12 cellular contexts compared by ENCODE assay signal in genomic region chr14:90871605-90872233, GRCh38. TPM values are rescaled to one million over a fixed set of nuclear protein-coding genes. Genes with fewer than 3 reads are reported as not detected.
A peak's percentile ranks its signal among the peaks of the same experiment; 100 is the strongest.
DNase-seq lines count a peak whose midpoint lies in the region; ATAC-seq, FAIRE-seq and TF ChIP-seq lines count a peak whose summit lies in the region.
"Had no signal": no experiment of that assay in that cellular context is flagged by ENCODE, and none has a peak within 500 bp of the region (broad histone marks: within the 10 kb centered on the region; RNA-seq: fewer than 3 reads in every experiment).

No MANE protein-coding gene starts in this region.

- no peak overlapping the region for H3K27ac ChIP-seq in astrocyte (ENCODE audit: low read depth, low read length)
- H3K27ac ChIP-seq in keratinocyte (ENCODE audit: control insufficient read depth, insufficient read depth, low read length), result peak overlapping the region; percentile 32
- H3K27ac ChIP-seq in upper lobe of left lung, result no peak overlapping the region

- dilution Hi-C loops in keratinocyte (cut with MboI; ENCODE audit: extremely low pct_ligation_motif_present, low sequenced_read_pairs), result no loop called here

- no peaks in the 10 kb centered on the region for H3K36me3 ChIP-seq in astrocyte (ENCODE audit: insufficient read depth, low read length)
- H3K36me3 ChIP-seq in keratinocyte (ENCODE audit: control insufficient read depth in 2 of 2, extremely low read depth in 1 of 2, insufficient read depth in 2 of 2, low read length in 2 of 2), result no peaks in the 10 kb centered on the region
- peaks cover 0 to 15% (median 1%) of the 10 kb centered on the region in 4 donors for H3K36me3 ChIP-seq in upper lobe of left lung

- H3K79me2 ChIP-seq in astrocyte (ENCODE audit: insufficient read depth, low read length) (no peaks in the 10 kb centered on the region), keratinocyte (ENCODE audit: control insufficient read depth, insufficient read depth, low read length) (no peaks in the 10 kb centered on the region)

- ATAC-seq in upper lobe of left lung (ENCODE audit: low FRiP score in 2 of 2) (no peak), HG03378 (IDR thresholded peaks at IDR 0.05; ENCODE audit: unreplicated experiment) (no peak), GM18909 (IDR thresholded peaks at IDR 0.05; ENCODE audit: poor library complexity, unreplicated experiment) (no peak)
- ATAC-seq: sciatic nerve had no signal

- H3K9me3 ChIP-seq in astrocyte (ENCODE audit: insufficient read depth, low read depth, low read length) (no peaks in the 10 kb centered on the region), keratinocyte (ENCODE audit: control insufficient read depth, low read depth, low read length) (no peaks in the 10 kb centered on the region), upper lobe of left lung (no peaks in the 10 kb centered on the region)

- H3K27me3 Mint-ChIP-seq in astrocyte (ENCODE audit: low read depth, unreplicated experiment) (no peaks in the 10 kb centered on the region), progenitor cell of endocrine pancreas (no peaks in the 10 kb centered on the region)

- H3K36me3 Mint-ChIP-seq in astrocyte (ENCODE audit: low read depth, unreplicated experiment), result no peaks in the 10 kb centered on the region
- peaks cover 5% of the 10 kb centered on the region for H3K36me3 Mint-ChIP-seq in progenitor cell of endocrine pancreas (ENCODE audit: insufficient read depth)

- no peak for FAIRE-seq in astrocyte (lab: Jason Lieb, UNC)
- peak; percentile 91 for FAIRE-seq in keratinocyte (lab: Jason Lieb, UNC)
- FAIRE-seq: frontal cortex, GM12892 had no signal

- TF ChIP-seq CTCF in astrocyte (IDR thresholded peaks at IDR 0.05; ENCODE audit: insufficient read depth, low read depth, low read length) (no peak), keratinocyte (optimal IDR thresholded peaks at IDR 0.05 in 1 of 3, IDR thresholded peaks at IDR 0.05 in 1 of 3, conservative IDR thresholded peaks at IDR 0.05 in 1 of 3; ENCODE audit: extremely low read depth in 1 of 3, insufficient read depth in 2 of 3, low read length in 3 of 3) (no peak), upper lobe of left lung (IDR thresholded peaks at IDR 0.05) (no peak), progenitor cell of endocrine pancreas (IDR thresholded peaks at IDR 0.05; ENCODE audit: unreplicated experiment) (no peak)

- peaks cover 10% of the 10 kb centered on the region for H3K4me1 Mint-ChIP-seq in astrocyte (ENCODE audit: low read depth, unreplicated experiment)
- no peaks in the 10 kb centered on the region for H3K4me1 Mint-ChIP-seq in progenitor cell of endocrine pancreas (ENCODE audit: low read depth)

- TF ChIP-seq POLR2A in upper lobe of left lung (IDR thresholded peaks at IDR 0.05), result no peak

- H3K9me1 ChIP-seq in keratinocyte (ENCODE audit: control insufficient read depth, extremely low read depth, insufficient read depth, low read length), result no peaks in the 10 kb centered on the region

- WGBS in upper lobe of left lung, 2 donors, result 93 to 94% methylated on average over 9 of the region's 9 CpGs

- H3K4me2 ChIP-seq in astrocyte (ENCODE audit: low read length) (peak overlapping the region; percentile 37), keratinocyte (ENCODE audit: control insufficient read depth, extremely low read depth, insufficient read depth, low read depth, low read length) (peak overlapping the region; percentile 79)

- H3K27me3 ChIP-seq in astrocyte (ENCODE audit: insufficient read depth, low read length) (no peaks in the 10 kb centered on the region), keratinocyte (ENCODE audit: control insufficient read depth, extremely low read depth, insufficient read depth, low read length) (no peaks in the 10 kb centered on the region), upper lobe of left lung (no peaks in the 10 kb centered on the region)

- no peak for TF ChIP-seq EP300 in upper lobe of left lung (IDR thresholded peaks at IDR 0.05)

- no peak overlapping the region for H3K4me3 ChIP-seq in astrocyte (ENCODE audit: insufficient read depth, low read depth, low read length)
- H3K4me3 ChIP-seq in keratinocyte (ENCODE audit: control insufficient read depth in 2 of 3, extremely low read depth in 1 of 3, insufficient read depth in 2 of 3, low read depth in 1 of 3, low read length in 3 of 3), result no peak overlapping the region
- no peak overlapping the region for H3K4me3 ChIP-seq in upper lobe of left lung

- DNase-seq in COLO829 (ENCODE audit: low spot score), result peak; percentile 66
- DNase-seq in HT1080 (ENCODE audit: low read depth), result peak; percentile 70
- DNase-seq in astrocyte (ENCODE audit: low read depth), result peak; percentile 79
- DNase-seq in keratinocyte (ENCODE audit: low read depth, low spot score), result peak; percentile 60
- DNase-seq in upper lobe of left lung, result no peak
- DNase-seq in progenitor cell of endocrine pancreas (ENCODE audit: low spot score, unreplicated experiment), result no peak
- DNase-seq: anterior cingulate cortex had no signal

- no peaks in the 10 kb centered on the region for H4K20me1 ChIP-seq in astrocyte (ENCODE audit: insufficient read depth, low read length)
- H4K20me1 ChIP-seq in keratinocyte (ENCODE audit: control insufficient read depth, extremely low read depth, insufficient read depth, low read length), result no peaks in the 10 kb centered on the region

- H3K27ac Mint-ChIP-seq in astrocyte (ENCODE audit: unreplicated experiment) (peak overlapping the region; percentile 42), progenitor cell of endocrine pancreas (no peak overlapping the region)

- H3K4me3 Mint-ChIP-seq in astrocyte (ENCODE audit: unreplicated experiment) (no peak overlapping the region), progenitor cell of endocrine pancreas (ENCODE audit: low read depth) (no peak overlapping the region)

- H3K9me3 Mint-ChIP-seq in astrocyte (ENCODE audit: unreplicated experiment) (no peaks in the 10 kb centered on the region), progenitor cell of endocrine pancreas (ENCODE audit: low read depth) (no peaks in the 10 kb centered on the region)

- H2AFZ ChIP-seq in astrocyte (ENCODE audit: low read depth, low read length), result no peak overlapping the region
- H2AFZ ChIP-seq in keratinocyte (ENCODE audit: control insufficient read depth, low read length), result no peak overlapping the region

- H3K4me1 ChIP-seq in astrocyte (ENCODE audit: insufficient read depth, low read length), result peaks cover 6% of the 10 kb centered on the region
- H3K4me1 ChIP-seq in keratinocyte (ENCODE audit: control insufficient read depth, extremely low read depth, insufficient read depth, low read length), result peaks cover 19% of the 10 kb centered on the region
- H3K4me1 ChIP-seq in upper lobe of left lung, result no peaks in the 10 kb centered on the region

- H3K9ac ChIP-seq in astrocyte (ENCODE audit: low read length), result no peak overlapping the region
- peak overlapping the region; percentile 6 for H3K9ac ChIP-seq in keratinocyte (ENCODE audit: control insufficient read depth, extremely low read depth, insufficient read depth, low read length)

RNA-seq across cellular contexts. Expression of gene TTC7B, which starts 55.5 kb away (rescaled TPM):
- 27.8 and 44.8 TPM in 2 replicates for total RNA-seq in HT1080 (2014; rRNA removed; shearing (Covaris generic))
- polyA plus RNA-seq in HT1080 (2015; cell fraction: cytosol; rRNA removed), result 39.0 and 40.3 TPM in 2 replicates
- 18.2 and 19.9 TPM in 2 replicates for polyA plus RNA-seq in HT1080 (2015; cell fraction: nucleus; rRNA removed)
- total RNA-seq in astrocyte (42.1 TPM in 2 replicates), upper lobe of left lung (10 to 100 TPM; 13.5 to 87.3 (median 37.5) TPM), progenitor cell of endocrine pancreas (46.6 and 47.0 TPM in 2 replicates)
- 15.1 to 42.2 TPM (median 21.4 TPM) in 3 replicates for polyA plus RNA-seq in keratinocyte
- polyA plus RNA-seq in keratinocyte (2011; ENCODE audit: low read depth), result 15.9 TPM
- 36.9 and 45.8 TPM in 2 replicates for polyA plus RNA-seq in keratinocyte (2011; cell fraction: cytosol; rRNA removed)
- polyA plus RNA-seq in keratinocyte (2011; cell fraction: nucleus; rRNA removed), result 22.8 and 32.2 TPM in 2 replicates
- 15.3 and 31.8 TPM in 2 replicates for polyA plus RNA-seq in keratinocyte (2012; ENCODE audit: low replicate concordance)
- polyA minus RNA-seq in keratinocyte, result 53.7 to 71.5 TPM (median 57.7 TPM) in 3 replicates
- polyA minus RNA-seq in keratinocyte (2011; cell fraction: cytosol; rRNA and poly(A)+ RNA removed), result 68.7 TPM
- 20.9 and 50.6 TPM in 2 replicates for polyA minus RNA-seq in keratinocyte (2011; cell fraction: nucleus; rRNA and poly(A)+ RNA removed)

Comparison
In these comparisons a context has a peak if more than half of its experiments do, and no peak if none do; other contexts are left out.
1. DNase-seq: peak in COLO829 (single experiment), HT1080 (single experiment), astrocyte (single experiment) and keratinocyte (single experiment); none in upper lobe of left lung (0 of 2) and progenitor cell of endocrine pancreas (single experiment).